ENCODE assay signal across 8 cellular contexts in genomic region chr11:121194731-121195596, GRCh38.
DNase-seq lines count a peak whose midpoint lies in the region; ATAC-seq lines count a peak whose summit lies in the region.

No MANE protein-coding gene starts in this region.

- no peak overlapping the region for H4K8ac ChIP-seq in mesendoderm (ENCODE audit: low read depth, low read length)

- H2BK5ac ChIP-seq in mesendoderm (ENCODE audit: low read length) = no peak overlapping the region

- no peaks in the 10 kb centered on the region for H3K9me3 Mint-ChIP-seq in activated CD4-positive, alpha-beta T cell treated with anti-CD3 and anti-CD28 coated beads, Interleukin-2, amount 10 ng/mL, durations not matched to agents 7 days and 5 days
- no peaks in the 10 kb centered on the region for H3K9me3 Mint-ChIP-seq in stimulated activated memory B cell treated with anti-CD40 and anti-IgM and Interleukin-4, amounts not matched to agents 10 μg/mL and 1 μg/mL and 100 μg/mL, for 72 hours

- H3K4me1 Mint-ChIP-seq in activated CD4-positive, alpha-beta T cell treated with anti-CD3 and anti-CD28 coated beads, Interleukin-2, amount 10 ng/mL, durations not matched to agents 7 days and 5 days = peaks cover 2% of the 10 kb centered on the region
- H3K4me1 Mint-ChIP-seq in stimulated activated memory B cell treated with anti-CD40 and anti-IgM and Interleukin-4, amounts not matched to agents 10 μg/mL and 1 μg/mL and 100 μg/mL, for 72 hours = peaks cover 10% of the 10 kb centered on the region

- H3K4ac ChIP-seq in mesendoderm (ENCODE audit: low read depth, low read length) = no peak overlapping the region

- H3K4me3 ChIP-seq in mesendoderm (ENCODE audit: low read length) = no peak overlapping the region

- H2AK5ac ChIP-seq in mesendoderm (ENCODE audit: low read length) = no peak overlapping the region

- peak; percentile 71 for DNase-seq in GM03348 (ENCODE audit: low spot score)
- DNase-seq in NCI-H2227 treated with DMSO at 0.1 percent for 48 hours (lab: John Stamatoyannopoulos, UW) = peak; percentile 56
- DNase-seq in activated CD4-positive, alpha-beta T cell treated with anti-CD3 and anti-CD28 coated beads, Interleukin-2, amount 10 ng/mL, durations not matched to agents 7 days and 5 days = peak; percentile 80
- peak; percentile 14 for DNase-seq in effector CD8-positive, alpha-beta T cell (lab: John Stamatoyannopoulos, UW)
- peak; percentile 74 for DNase-seq in mesendoderm

- no peak overlapping the region for H3K4me2 ChIP-seq in mesendoderm (ENCODE audit: low read length)

- no peak overlapping the region for H3K9ac ChIP-seq in mesendoderm (ENCODE audit: low read length)

- H3K27ac ChIP-seq in mesendoderm (ENCODE audit: low read depth, low read length) = no peak overlapping the region

- H3K27me3 Mint-ChIP-seq in activated CD4-positive, alpha-beta T cell treated with anti-CD3 and anti-CD28 coated beads, Interleukin-2, amount 10 ng/mL, durations not matched to agents 7 days and 5 days = peaks cover 9% of the 10 kb centered on the region
- H3K27me3 Mint-ChIP-seq in stimulated activated memory B cell treated with anti-CD40 and anti-IgM and Interleukin-4, amounts not matched to agents 10 μg/mL and 1 μg/mL and 100 μg/mL, for 72 hours = peaks cover 24% of the 10 kb centered on the region

- H4K5ac ChIP-seq in mesendoderm (ENCODE audit: low read length) = no peak overlapping the region

- H3K4me3 Mint-ChIP-seq in activated CD4-positive, alpha-beta T cell treated with anti-CD3 and anti-CD28 coated beads, Interleukin-2, amount 10 ng/mL, durations not matched to agents 7 days and 5 days = no peak overlapping the region
- no peak overlapping the region for H3K4me3 Mint-ChIP-seq in stimulated activated memory B cell treated with anti-CD40 and anti-IgM and Interleukin-4, amounts not matched to agents 10 μg/mL and 1 μg/mL and 100 μg/mL, for 72 hours

- CTCF ChIA-PET in activated CD4-positive, alpha-beta T cell treated with anti-CD3 and anti-CD28 coated beads, Interleukin-2, amount 10 ng/mL, durations not matched to agents 7 days and 5 days (lab: Charles Lee) = interaction anchor here (0.7 to 1.5 kb wide), 7 partner anchors 12 to 514 kb away, joined by 3 to 5 read pairs (median 3); no protein-coding TSS in a partner anchor

- POLR2A ChIA-PET in activated CD4-positive, alpha-beta T cell treated with anti-CD3 and anti-CD28 coated beads, Interleukin-2, amount 10 ng/mL, durations not matched to agents 7 days and 5 days (lab: Charles Lee) = no interaction called here

- H2BK120ac ChIP-seq in mesendoderm (ENCODE audit: low read depth, low read length) = no peak overlapping the region

- H3K18ac ChIP-seq in mesendoderm (ENCODE audit: low read length) = no peak overlapping the region

- H3K4me1 ChIP-seq in mesendoderm (ENCODE audit: control insufficient read depth, low read depth, low read length) = no peaks in the 10 kb centered on the region

- no peak overlapping the region for H3K23ac ChIP-seq in mesendoderm (ENCODE audit: low read length)

- no CpG with 5 or more reads among the region's 13 CpGs for WGBS in mesendoderm (ENCODE audit: extremely low coverage, insufficient coverage, low lambda C conversion rate)

- ATAC-seq in HG02885 (IDR thresholded peaks at IDR 0.05; ENCODE audit: poor library complexity, unreplicated experiment) (peak; percentile 64), HG02840 (IDR thresholded peaks at IDR 0.05; ENCODE audit: low FRiP score, unreplicated experiment) (no peak)
- peak; percentile 78 for ATAC-seq in stimulated activated memory B cell treated with anti-CD40 and anti-IgM and Interleukin-4, amounts not matched to agents 10 μg/mL and 1 μg/mL and 100 μg/mL, for 72 hours

- H3K79me2 ChIP-seq in mesendoderm (ENCODE audit: control insufficient read depth, insufficient read depth, low read length) = no peaks in the 10 kb centered on the region

- H2BK15ac ChIP-seq in mesendoderm (replicated peaks; ENCODE audit: low read depth) = no peak overlapping the region

- H3K27ac Mint-ChIP-seq in activated CD4-positive, alpha-beta T cell treated with anti-CD3 and anti-CD28 coated beads, Interleukin-2, amount 10 ng/mL, durations not matched to agents 7 days and 5 days = no peak overlapping the region
- no peak overlapping the region for H3K27ac Mint-ChIP-seq in stimulated activated memory B cell treated with anti-CD40 and anti-IgM and Interleukin-4, amounts not matched to agents 10 μg/mL and 1 μg/mL and 100 μg/mL, for 72 hours

- no peaks in the 10 kb centered on the region for H3K27me3 ChIP-seq in mesendoderm (ENCODE audit: insufficient read depth, low read length, poor library complexity)

- no peaks in the 10 kb centered on the region for H3K79me1 ChIP-seq in mesendoderm (ENCODE audit: low read length)

- no peak overlapping the region for H3K56ac ChIP-seq in mesendoderm (ENCODE audit: low read length)

- no peaks in the 10 kb centered on the region for H3K36me3 ChIP-seq in mesendoderm (ENCODE audit: control insufficient read depth, insufficient read depth, low read length)

- H3K36me3 Mint-ChIP-seq in activated CD4-positive, alpha-beta T cell treated with anti-CD3 and anti-CD28 coated beads, Interleukin-2, amount 10 ng/mL, durations not matched to agents 7 days and 5 days (ENCODE audit: low read depth) = no peaks in the 10 kb centered on the region
- no peaks in the 10 kb centered on the region for H3K36me3 Mint-ChIP-seq in stimulated activated memory B cell treated with anti-CD40 and anti-IgM and Interleukin-4, amounts not matched to agents 10 μg/mL and 1 μg/mL and 100 μg/mL, for 72 hours

Comparison
In these comparisons a context has a peak if more than half of its experiments do, and no peak if none do; other contexts are left out.
1. DNase-seq: peak in every context shown above with its lines; median percentile 80 in activated CD4-positive, alpha-beta T cell treated with anti-CD3 and anti-CD28 coated beads, Interleukin-2, amount 10 ng/mL, durations not matched to agents 7 days and 5 days; 74 in mesendoderm; 71 in GM03348; 56 in NCI-H2227 treated with DMSO at 0.1 percent for 48 hours; 14 in effector CD8-positive, alpha-beta T cell.